In genomic region chr13:74325106-74325505, GRCh38 we compare ENCODE assay signal across 1 cellular context.
TF ChIP-seq lines count a peak whose summit lies in the region.

No MANE protein-coding gene starts in this region.

TF ChIP-seq in IMR-90, 13 proteins besides CTCF, POLR2A, EP300 and RAD21 (continued from another document):
- TF ChIP-seq MAZ (IDR thresholded peaks at IDR 0.05; ENCODE audit: borderline replicate concordance, low read depth, low read length) (no peak), SMC3 (IDR thresholded peaks at IDR 0.05; ENCODE audit: low read depth, low read length) (no peak)
- TF ChIP-seq, protein P1, sequence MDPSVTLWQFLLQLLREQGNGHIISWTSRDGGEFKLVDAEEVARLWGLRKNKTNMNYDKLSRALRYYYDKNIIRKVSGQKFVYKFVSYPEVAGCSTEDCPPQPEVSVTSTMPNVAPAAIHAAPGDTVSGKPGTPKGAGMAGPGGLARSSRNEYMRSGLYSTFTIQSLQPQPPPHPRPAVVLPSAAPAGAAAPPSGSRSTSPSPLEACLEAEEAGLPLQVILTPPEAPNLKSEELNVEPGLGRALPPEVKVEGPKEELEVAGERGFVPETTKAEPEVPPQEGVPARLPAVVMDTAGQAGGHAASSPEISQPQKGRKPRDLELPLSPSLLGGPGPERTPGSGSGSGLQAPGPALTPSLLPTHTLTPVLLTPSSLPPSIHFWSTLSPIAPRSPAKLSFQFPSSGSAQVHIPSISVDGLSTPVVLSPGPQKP (IDR thresholded peaks at IDR 0.05; ENCODE audit: borderline replicate concordance, low read depth, low read length): no peak
